ENCODE assay signal across 1 cellular context in genomic region chr17:82781894-82782274, GRCh38.
TF ChIP-seq lines count a peak whose summit lies in the region.

No MANE protein-coding gene starts in this region.

TF ChIP-seq in HepG2, 621 proteins besides CTCF, POLR2A, EP300 and RAD21 (continued from another document and continues in another):
- TF ChIP-seq ZNF775 (CRISPR knock-in tag; IDR thresholded peaks at IDR 0.05; ENCODE audit: borderline replicate concordance) (no peak), CREM (IDR thresholded peaks at IDR 0.05) (no peak), CREM (CRISPR knock-in tag; IDR thresholded peaks at IDR 0.05) (no peak), RNF219 (CRISPR knock-in tag; IDR thresholded peaks at IDR 0.05) (no peak), PCBP2 (optimal IDR thresholded peaks at IDR 0.05; ENCODE audit: low read depth, low read length, poor library complexity, severe bottlenecking) (no peak), TP53 (CRISPR knock-in tag; conservative IDR thresholded peaks at IDR 0.05) (no peak), ZNF580 (CRISPR knock-in tag; IDR thresholded peaks at IDR 0.05; ENCODE audit: borderline replicate concordance, low read depth) (peak; percentile 62; the same call in 1 of the 2 replicates), ZNF235 (CRISPR knock-in tag; IDR thresholded peaks at IDR 0.05; ENCODE audit: borderline replicate concordance) (no peak), ZNF589 (CRISPR knock-in tag; conservative IDR thresholded peaks at IDR 0.05) (no peak), ZNF451 (CRISPR knock-in tag; IDR thresholded peaks at IDR 0.05) (no peak), SNAPC2 (CRISPR knock-in tag; IDR thresholded peaks at IDR 0.05) (no peak), ZNF44 (CRISPR knock-in tag; IDR thresholded peaks at IDR 0.05) (no peak), BRD4 (CRISPR knock-in tag; IDR thresholded peaks at IDR 0.05) (no peak), ERF (CRISPR knock-in tag; IDR thresholded peaks at IDR 0.05) (0 out of 2 replicates have a peak, but pooled peaks have one; percentile 50), TBX2 (CRISPR knock-in tag; IDR thresholded peaks at IDR 0.05; ENCODE audit: borderline replicate concordance) (no peak), ZSCAN21 (CRISPR knock-in tag; IDR thresholded peaks at IDR 0.05; ENCODE audit: borderline replicate concordance) (no peak), ZBTB33 (CRISPR knock-in tag; IDR thresholded peaks at IDR 0.05) (peak; percentile 79), ZNF704 (CRISPR knock-in tag; IDR thresholded peaks at IDR 0.05; ENCODE audit: borderline replicate concordance) (no peak), ZNF18 (CRISPR knock-in tag; IDR thresholded peaks at IDR 0.05; ENCODE audit: insufficient replicate concordance) (no peak), THRA (CRISPR knock-in tag; IDR thresholded peaks at IDR 0.05; ENCODE audit: borderline replicate concordance) (0 out of 2 replicates have a peak, but pooled peaks have one; percentile 38), ZNF335 (CRISPR knock-in tag; IDR thresholded peaks at IDR 0.05) (no peak), TGIF2 (CRISPR knock-in tag; IDR thresholded peaks at IDR 0.05) (no peak), REXO4 (CRISPR knock-in tag; IDR thresholded peaks at IDR 0.05; ENCODE audit: borderline replicate concordance) (no peak), KMT2A (CRISPR knock-in tag; IDR thresholded peaks at IDR 0.05) (peak; percentile 35; the same call in 1 of the 2 replicates), ZNF572 (CRISPR knock-in tag; IDR thresholded peaks at IDR 0.05) (no peak), SMARCC2 (IDR thresholded peaks at IDR 0.05) (no peak), KIAA2018 (CRISPR knock-in tag; IDR thresholded peaks at IDR 0.05; ENCODE audit: borderline replicate concordance) (no peak), TFAP4 (IDR thresholded peaks at IDR 0.05; ENCODE audit: borderline replicate concordance, low read depth) (no peak), THAP9 (CRISPR knock-in tag; IDR thresholded peaks at IDR 0.05; ENCODE audit: borderline replicate concordance) (0 out of 2 replicates have a peak, but pooled peaks have one; percentile 27), ZMYM3 (CRISPR knock-in tag; IDR thresholded peaks at IDR 0.05) (no peak), ZSCAN30 (CRISPR knock-in tag; IDR thresholded peaks at IDR 0.05) (no peak), TOE1 (CRISPR knock-in tag; IDR thresholded peaks at IDR 0.05) (no peak), TFDP1 (CRISPR knock-in tag; IDR thresholded peaks at IDR 0.05; ENCODE audit: borderline replicate concordance) (no peak)
